ENCODE assay signal across 10 cellular contexts in genomic region chr17:68515238-68515637, GRCh38. TPM values are rescaled to one million over a fixed set of nuclear protein-coding genes. Genes with fewer than 3 reads are reported as not detected.
DNase-seq lines count a peak whose midpoint lies in the region; ATAC-seq and TF ChIP-seq lines count a peak whose summit lies in the region.
"Had no signal": no experiment of that assay in that cellular context is flagged by ENCODE, and none has a peak within 500 bp of the region (broad histone marks: within the 10 kb centered on the region; RNA-seq: fewer than 3 reads in every experiment).

No MANE protein-coding gene starts in this region.

- DNase-seq in heart left ventricle (peak in 2 of 5 donors; percentile 18 to 37), left ventricle myocardium superior (no peak), endodermal cell (peak; percentile 25), natural killer cell (no peak), uterus (no peak), NCI-H146 treated with DMSO at 0.1 percent for 48 hours (lab: John Stamatoyannopoulos, UW; ENCODE audit: unreplicated experiment) (no peak), NCI-H510A treated with DMSO at 0.1 percent for 48 hours (lab: John Stamatoyannopoulos, UW) (no peak)
- DNase-seq: effector CD8-positive, alpha-beta T cell; NCI-H1436 treated with DMSO at 0.1 percent for 48 hours had no signal

- H3K27me3 ChIP-seq in heart left ventricle = no peaks in the 10 kb centered on the region
- H3K27me3 ChIP-seq in endodermal cell (ENCODE audit: control insufficient read depth, insufficient read depth, low read length, poor library complexity, severe bottlenecking) = no peaks in the 10 kb centered on the region
- no peaks in the 10 kb centered on the region for H3K27me3 ChIP-seq in uterus

- 18 to 36% (median 23%) methylated on average over 8 of the region's 8 CpGs for WGBS in heart left ventricle, 4 donors
- 83 to 96% methylated on average over 8 of the region's 8 CpGs for WGBS in endodermal cell (ENCODE audit: insufficient coverage in 1 of 2, insufficient read length in 1 of 2), 2 experiments

- no peak overlapping the region for H3K9ac ChIP-seq in endodermal cell (ENCODE audit: extremely low read depth, low read length, poor library complexity, severe bottlenecking)

- no peak overlapping the region for H3K4me3 Mint-ChIP-seq in endodermal cell
- peak overlapping the region; percentile 99 for H3K4me3 Mint-ChIP-seq in natural killer cell

- peaks cover 31% of the 10 kb centered on the region for H3K9me3 Mint-ChIP-seq in endodermal cell
- no peaks in the 10 kb centered on the region for H3K9me3 Mint-ChIP-seq in natural killer cell

- TF ChIP-seq CTCF in heart left ventricle (IDR thresholded peaks at IDR 0.05) = no peak
- no peak for TF ChIP-seq CTCF in endodermal cell (conservative IDR thresholded peaks at IDR 0.05)
- no peak for TF ChIP-seq CTCF in natural killer cell (IDR thresholded peaks at IDR 0.05)
- TF ChIP-seq CTCF in uterus (IDR thresholded peaks at IDR 0.05) = no peak

- H3K4me3 ChIP-seq in heart left ventricle (peak overlapping the region; percentile 60 to 94 (median 76)), endodermal cell (ENCODE audit: low read length) (peak overlapping the region; percentile 95), uterus (no peak overlapping the region)

- H3K27me3 Mint-ChIP-seq in endodermal cell (ENCODE audit: insufficient read depth) = no peaks in the 10 kb centered on the region
- no peaks in the 10 kb centered on the region for H3K27me3 Mint-ChIP-seq in natural killer cell (ENCODE audit: low read depth in 2 of 2)

- TF ChIP-seq POLR2A in heart left ventricle (IDR thresholded peaks at IDR 0.05) (no peak), uterus (IDR thresholded peaks at IDR 0.05) (no peak)

- H3K9me3 ChIP-seq in heart left ventricle = no peaks in the 10 kb centered on the region
- H3K9me3 ChIP-seq in endodermal cell (ENCODE audit: control insufficient read depth, low read length) = peaks cover 40% of the 10 kb centered on the region
- H3K9me3 ChIP-seq in uterus = no peaks in the 10 kb centered on the region

- peaks cover 0 to 75% (median 55%) of the 10 kb centered on the region in 12 donors for H3K4me1 ChIP-seq in heart left ventricle
- H3K4me1 ChIP-seq in endodermal cell (ENCODE audit: control insufficient read depth, insufficient read depth, low read length) = peaks cover 4% of the 10 kb centered on the region
- peaks cover 0 to 3% of the 10 kb centered on the region in 2 donors for H3K4me1 ChIP-seq in uterus

- H3K4me1 Mint-ChIP-seq in endodermal cell (peaks cover 27% of the 10 kb centered on the region), natural killer cell (peaks cover 78 to 80% of the 10 kb centered on the region in 2 donors)

- peaks cover 52% of the 10 kb centered on the region for H3K36me3 Mint-ChIP-seq in endodermal cell (ENCODE audit: low read depth)
- peaks cover 25% of the 10 kb centered on the region for H3K36me3 Mint-ChIP-seq in natural killer cell

- H3K27ac Mint-ChIP-seq in endodermal cell (no peak overlapping the region), natural killer cell (peak overlapping the region; percentile 98)

- peak overlapping the region; percentile 41 to 100 (median 98) for H3K27ac ChIP-seq in heart left ventricle
- no peak overlapping the region for H3K27ac ChIP-seq in endodermal cell (ENCODE audit: low read depth, low read length)
- peak overlapping the region; percentile 16 to 99 for H3K27ac ChIP-seq in uterus

- intact Hi-C loops in heart left ventricle (cut with DNase I) (no loop called here), left ventricle myocardium superior (cut with micrococcal nuclease) (loop anchor here (10.0 kb wide), 1 partner anchor 50 kb away; no protein-coding TSS in a partner anchor), natural killer cell (cut with micrococcal nuclease) (no loop called here), uterus (cut with DNase I; ENCODE audit: low total_unique reads) (no loop called here)

- H3K36me3 ChIP-seq in heart left ventricle (peaks cover 0 to 54% (median 46%) of the 10 kb centered on the region in 9 donors), endodermal cell (ENCODE audit: control insufficient read depth, insufficient read depth, low read length) (peaks cover 55% of the 10 kb centered on the region), uterus (no peaks in the 10 kb centered on the region)

- ATAC-seq in heart left ventricle = no peak
- ATAC-seq in left ventricle myocardium superior = no peak
- ATAC-seq in natural killer cell = no peak
- no peak for ATAC-seq in HG02759 (IDR thresholded peaks at IDR 0.05; ENCODE audit: unreplicated experiment)

RNA-seq across cellular contexts. Expression of gene PRKAR1A, which starts 3.0 kb away (rescaled TPM):
- total RNA-seq in heart left ventricle (1,000 to 10,000 TPM in 3 of 9 donors, 100 to 1,000 TPM in 6; 435 to 1,392 (median 837) TPM), left ventricle myocardium superior (599 TPM), endodermal cell (100 to 1,000 TPM; 194 to 227 TPM), natural killer cell (100 to 1,000 TPM; 215 to 267 (median 234) TPM), uterus (100 to 1,000 TPM; 171 to 532 (median 388) TPM)
- polyA plus RNA-seq in heart left ventricle = 100 to 1,000 TPM; 192 to 904 TPM
- 131 TPM for polyA plus RNA-seq in endodermal cell (2013, experiment 1 of 2)
- polyA plus RNA-seq in endodermal cell (2013, experiment 2 of 2) = 120 TPM

RNA-seq across cellular contexts. Expression of gene WIPI1, which starts 57.9 kb away (rescaled TPM):
- total RNA-seq in heart left ventricle = 100 to 1,000 TPM in 5 of 9 donors, 10 to 100 TPM in 4; 68.6 to 145 (median 103) TPM
- 100 to 1,000 TPM in 1 of 2 donors, 10 to 100 TPM in 1; 57.1 to 128 TPM for polyA plus RNA-seq in heart left ventricle
- total RNA-seq in left ventricle myocardium superior = 66.1 TPM
- 10 to 100 TPM; 32.0 to 39.5 TPM for total RNA-seq in endodermal cell
- polyA plus RNA-seq in endodermal cell (2013, experiment 1 of 2) = 21.5 TPM
- polyA plus RNA-seq in endodermal cell (2013, experiment 2 of 2) = 26.3 TPM
- 10 to 100 TPM; 29.0 to 41.4 (median 32.0) TPM for total RNA-seq in natural killer cell
- 10 to 100 TPM in 3 of 4 donors, 1 to 10 TPM in 1; 7.9 to 40.7 (median 27.9) TPM for total RNA-seq in uterus

Comparison
In these comparisons a context has a peak if more than half of its experiments do, and no peak if none do; other contexts are left out.
1. H3K4me3 ChIP-seq: peak in heart left ventricle (12 of 12) and endodermal cell (single experiment); none in uterus (0 of 2).